ENCODE assay signal across 1 cellular context in the genomic region with DNA sequence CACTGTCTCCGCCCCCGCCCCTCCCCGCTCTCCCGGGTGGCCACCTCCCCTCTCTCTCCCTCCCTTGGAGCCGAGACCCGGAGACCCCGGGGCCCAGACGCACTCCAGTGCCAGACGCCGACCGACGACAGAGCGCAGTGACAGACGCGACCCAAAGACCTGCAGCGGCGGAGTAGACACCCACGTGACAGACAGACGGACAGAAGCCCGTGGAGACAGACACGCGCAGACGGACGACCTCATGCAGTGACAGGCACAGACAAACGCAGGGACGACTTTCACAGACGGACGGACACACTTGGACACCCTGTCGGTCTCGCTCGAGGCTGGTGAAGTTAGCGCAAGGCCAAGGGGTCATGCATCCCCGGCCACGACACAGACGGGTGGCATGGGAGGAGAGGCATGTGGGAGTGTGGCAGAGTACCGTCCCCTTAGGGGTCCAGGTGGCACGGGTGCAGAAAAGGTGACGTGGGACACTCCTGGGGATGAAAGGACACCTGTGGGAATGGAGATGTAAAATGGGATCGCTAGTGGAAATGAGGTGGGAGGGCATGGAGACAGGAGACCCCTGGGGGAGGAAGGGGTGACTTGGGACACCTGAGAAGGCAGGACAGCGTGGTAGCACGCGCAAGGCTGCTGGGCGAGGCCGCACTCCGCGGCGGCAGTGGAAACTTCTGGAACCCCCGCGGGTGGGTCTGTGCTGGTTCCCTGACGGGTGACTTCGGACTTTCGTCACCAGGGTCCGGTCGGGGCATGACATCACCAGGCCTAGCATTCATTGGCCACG.
TF ChIP-seq lines count a peak whose summit lies in the region.

No MANE protein-coding gene starts in this region.

TF ChIP-seq in GM12878, 131 proteins besides CTCF, POLR2A, EP300 and RAD21 (continued from another document):
- TF ChIP-seq, protein P1, sequence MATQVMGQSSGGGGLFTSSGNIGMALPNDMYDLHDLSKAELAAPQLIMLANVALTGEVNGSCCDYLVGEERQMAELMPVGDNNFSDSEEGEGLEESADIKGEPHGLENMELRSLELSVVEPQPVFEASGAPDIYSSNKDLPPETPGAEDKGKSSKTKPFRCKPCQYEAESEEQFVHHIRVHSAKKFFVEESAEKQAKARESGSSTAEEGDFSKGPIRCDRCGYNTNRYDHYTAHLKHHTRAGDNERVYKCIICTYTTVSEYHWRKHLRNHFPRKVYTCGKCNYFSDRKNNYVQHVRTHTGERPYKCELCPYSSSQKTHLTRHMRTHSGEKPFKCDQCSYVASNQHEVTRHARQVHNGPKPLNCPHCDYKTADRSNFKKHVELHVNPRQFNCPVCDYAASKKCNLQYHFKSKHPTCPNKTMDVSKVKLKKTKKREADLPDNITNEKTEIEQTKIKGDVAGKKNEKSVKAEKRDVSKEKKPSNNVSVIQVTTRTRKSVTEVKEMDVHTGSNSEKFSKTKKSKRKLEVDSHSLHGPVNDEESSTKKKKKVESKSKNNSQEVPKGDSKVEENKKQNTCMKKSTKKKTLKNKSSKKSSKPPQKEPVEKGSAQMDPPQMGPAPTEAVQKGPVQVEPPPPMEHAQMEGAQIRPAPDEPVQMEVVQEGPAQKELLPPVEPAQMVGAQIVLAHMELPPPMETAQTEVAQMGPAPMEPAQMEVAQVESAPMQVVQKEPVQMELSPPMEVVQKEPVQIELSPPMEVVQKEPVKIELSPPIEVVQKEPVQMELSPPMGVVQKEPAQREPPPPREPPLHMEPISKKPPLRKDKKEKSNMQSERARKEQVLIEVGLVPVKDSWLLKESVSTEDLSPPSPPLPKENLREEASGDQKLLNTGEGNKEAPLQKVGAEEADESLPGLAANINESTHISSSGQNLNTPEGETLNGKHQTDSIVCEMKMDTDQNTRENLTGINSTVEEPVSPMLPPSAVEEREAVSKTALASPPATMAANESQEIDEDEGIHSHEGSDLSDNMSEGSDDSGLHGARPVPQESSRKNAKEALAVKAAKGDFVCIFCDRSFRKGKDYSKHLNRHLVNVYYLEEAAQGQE (IDR thresholded peaks at IDR 0.05; ENCODE audit: low read depth, low read length): no peak
- TF ChIP-seq SREBF1 (IDR thresholded peaks at IDR 0.05; ENCODE audit: low read length): no peak
- TF ChIP-seq, protein P2, sequence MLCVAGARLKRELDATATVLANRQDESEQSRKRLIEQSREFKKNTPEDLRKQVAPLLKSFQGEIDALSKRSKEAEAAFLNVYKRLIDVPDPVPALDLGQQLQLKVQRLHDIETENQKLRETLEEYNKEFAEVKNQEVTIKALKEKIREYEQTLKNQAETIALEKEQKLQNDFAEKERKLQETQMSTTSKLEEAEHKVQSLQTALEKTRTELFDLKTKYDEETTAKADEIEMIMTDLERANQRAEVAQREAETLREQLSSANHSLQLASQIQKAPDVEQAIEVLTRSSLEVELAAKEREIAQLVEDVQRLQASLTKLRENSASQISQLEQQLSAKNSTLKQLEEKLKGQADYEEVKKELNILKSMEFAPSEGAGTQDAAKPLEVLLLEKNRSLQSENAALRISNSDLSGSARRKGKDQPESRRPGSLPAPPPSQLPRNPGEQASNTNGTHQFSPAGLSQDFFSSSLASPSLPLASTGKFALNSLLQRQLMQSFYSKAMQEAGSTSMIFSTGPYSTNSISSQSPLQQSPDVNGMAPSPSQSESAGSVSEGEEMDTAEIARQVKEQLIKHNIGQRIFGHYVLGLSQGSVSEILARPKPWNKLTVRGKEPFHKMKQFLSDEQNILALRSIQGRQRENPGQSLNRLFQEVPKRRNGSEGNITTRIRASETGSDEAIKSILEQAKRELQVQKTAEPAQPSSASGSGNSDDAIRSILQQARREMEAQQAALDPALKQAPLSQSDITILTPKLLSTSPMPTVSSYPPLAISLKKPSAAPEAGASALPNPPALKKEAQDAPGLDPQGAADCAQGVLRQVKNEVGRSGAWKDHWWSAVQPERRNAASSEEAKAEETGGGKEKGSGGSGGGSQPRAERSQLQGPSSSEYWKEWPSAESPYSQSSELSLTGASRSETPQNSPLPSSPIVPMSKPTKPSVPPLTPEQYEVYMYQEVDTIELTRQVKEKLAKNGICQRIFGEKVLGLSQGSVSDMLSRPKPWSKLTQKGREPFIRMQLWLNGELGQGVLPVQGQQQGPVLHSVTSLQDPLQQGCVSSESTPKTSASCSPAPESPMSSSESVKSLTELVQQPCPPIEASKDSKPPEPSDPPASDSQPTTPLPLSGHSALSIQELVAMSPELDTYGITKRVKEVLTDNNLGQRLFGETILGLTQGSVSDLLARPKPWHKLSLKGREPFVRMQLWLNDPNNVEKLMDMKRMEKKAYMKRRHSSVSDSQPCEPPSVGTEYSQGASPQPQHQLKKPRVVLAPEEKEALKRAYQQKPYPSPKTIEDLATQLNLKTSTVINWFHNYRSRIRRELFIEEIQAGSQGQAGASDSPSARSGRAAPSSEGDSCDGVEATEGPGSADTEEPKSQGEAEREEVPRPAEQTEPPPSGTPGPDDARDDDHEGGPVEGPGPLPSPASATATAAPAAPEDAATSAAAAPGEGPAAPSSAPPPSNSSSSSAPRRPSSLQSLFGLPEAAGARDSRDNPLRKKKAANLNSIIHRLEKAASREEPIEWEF (IDR thresholded peaks at IDR 0.05; ENCODE audit: insufficient replicate concordance, low read depth, low read length): no peak
- TF ChIP-seq HDGF (IDR thresholded peaks at IDR 0.05): 0 out of 2 replicates have a peak, but pooled peaks have one; percentile 34
- no peak for TF ChIP-seq EED (IDR thresholded peaks at IDR 0.05; ENCODE audit: low read depth)
- no peak for TF ChIP-seq PAX5 (IDR thresholded peaks at IDR 0.05; ENCODE audit: borderline replicate concordance, low read depth, low read length)
- TF ChIP-seq NFXL1 (IDR thresholded peaks at IDR 0.05; ENCODE audit: borderline replicate concordance): no peak
- TF ChIP-seq ZBTB11 (CRISPR knock-in tag; IDR thresholded peaks at IDR 0.05): no peak
- TF ChIP-seq TCF7 (IDR thresholded peaks at IDR 0.05; ENCODE audit: borderline replicate concordance): no peak
- TF ChIP-seq MYC (IDR thresholded peaks at IDR 0.05; ENCODE audit: insufficient read depth, insufficient read length, insufficient replicate concordance, low read length, severe bottlenecking): no peak
- no peak for TF ChIP-seq RCOR1 (conservative IDR thresholded peaks at IDR 0.05; ENCODE audit: low read depth, low read length)
- TF ChIP-seq SIN3A (IDR thresholded peaks at IDR 0.05; ENCODE audit: low read depth, low read length): no peak
- no peak for TF ChIP-seq SMAD5 (IDR thresholded peaks at IDR 0.05; ENCODE audit: low read depth)
- no peak for TF ChIP-seq CBFB (IDR thresholded peaks at IDR 0.05; ENCODE audit: low read depth)
- no peak for TF ChIP-seq RB1 (IDR thresholded peaks at IDR 0.05; ENCODE audit: borderline replicate concordance)
- no peak for TF ChIP-seq IRF3 (IDR thresholded peaks at IDR 0.05)
- no peak for TF ChIP-seq ZNF24 (IDR thresholded peaks at IDR 0.05)
- TF ChIP-seq KDM1A (IDR thresholded peaks at IDR 0.05; ENCODE audit: borderline replicate concordance): no peak
- TF ChIP-seq, protein P3, sequence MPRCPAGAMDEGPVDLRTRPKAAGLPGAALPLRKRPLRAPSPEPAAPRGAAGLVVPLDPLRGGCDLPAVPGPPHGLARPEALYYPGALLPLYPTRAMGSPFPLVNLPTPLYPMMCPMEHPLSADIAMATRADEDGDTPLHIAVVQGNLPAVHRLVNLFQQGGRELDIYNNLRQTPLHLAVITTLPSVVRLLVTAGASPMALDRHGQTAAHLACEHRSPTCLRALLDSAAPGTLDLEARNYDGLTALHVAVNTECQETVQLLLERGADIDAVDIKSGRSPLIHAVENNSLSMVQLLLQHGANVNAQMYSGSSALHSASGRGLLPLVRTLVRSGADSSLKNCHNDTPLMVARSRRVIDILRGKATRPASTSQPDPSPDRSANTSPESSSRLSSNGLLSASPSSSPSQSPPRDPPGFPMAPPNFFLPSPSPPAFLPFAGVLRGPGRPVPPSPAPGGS (IDR thresholded peaks at IDR 0.05; ENCODE audit: borderline replicate concordance, insufficient read depth, low read depth, low read length, poor library complexity, severe bottlenecking): no peak
TF ChIP-seq in GM12878: peak in this region for 7.
